ENCODE assay signal across 18 cellular contexts in genomic region chr10:119410361-119411116, GRCh38.
DNase-seq lines count a peak whose midpoint lies in the region; TF ChIP-seq lines count a peak whose summit lies in the region.
"Had no signal": no experiment of that assay in that cellular context is flagged by ENCODE, and none has a peak within 500 bp of the region (broad histone marks: within the 10 kb centered on the region; RNA-seq: fewer than 3 reads in every experiment).

No MANE protein-coding gene starts in this region.

- no peak for DNase-seq in endothelial cell (ENCODE audit: low spot score)
- DNase-seq in NCI-H2171 treated with DMSO at 0.1 percent for 48 hours (lab: John Stamatoyannopoulos, UW), result no peak
- no peak for DNase-seq in activated naive CD8-positive, alpha-beta T cell treated with anti-CD3 and anti-CD28 coated beads for 36 hours
- DNase-seq in NCI-H524 (lab: John Stamatoyannopoulos, UW), result no peak
- no peak for DNase-seq in NCI-H2196 treated with DMSO at 0.1 percent for 48 hours (lab: John Stamatoyannopoulos, UW; ENCODE audit: unreplicated experiment)
- DNase-seq: activated CD8-positive, alpha-beta T cell treated with anti-CD3 and anti-CD28 coated beads for 36 hours; activated T-cell treated with anti-CD3 and anti-CD28 coated beads, Interleukin-2, amount 50 U/mL, for 48 hours; natural killer cell; NCI-H1694; NCI-H510A; T-helper 1 cell; testis had no signal

- no peak overlapping the region for H2AFZ ChIP-seq in parathyroid adenoma

- peaks cover 68% of the 10 kb centered on the region for H3K4me1 Mint-ChIP-seq in endothelial cell (ENCODE audit: unreplicated experiment)
- H3K4me1 Mint-ChIP-seq in activated naive CD8-positive, alpha-beta T cell treated with anti-CD3 and anti-CD28 coated beads for 36 hours, result no peaks in the 10 kb centered on the region

- H3K27ac ChIP-seq in liver (ENCODE audit: low read depth in 1 of 2, low read length in 2 of 2), result peak overlapping the region; percentile 74 to 82
- peak overlapping the region; percentile 35 for H3K27ac ChIP-seq in parathyroid adenoma
- H3K27ac ChIP-seq in urinary bladder (ENCODE audit: low read depth), result peak overlapping the region; percentile 52

- H3K79me2 ChIP-seq in parathyroid adenoma, result peaks cover 32% of the 10 kb centered on the region

- H3K4me1 ChIP-seq in liver (ENCODE audit: control insufficient read depth in 4 of 4, insufficient read depth in 4 of 4, low read length in 3 of 4), result no peaks in the 10 kb centered on the region
- peaks cover 10% of the 10 kb centered on the region for H3K4me1 ChIP-seq in parathyroid adenoma
- no peaks in the 10 kb centered on the region for H3K4me1 ChIP-seq in urinary bladder (ENCODE audit: insufficient read depth)

- no peak overlapping the region for H3K27ac Mint-ChIP-seq in endothelial cell (ENCODE audit: unreplicated experiment)
- H3K27ac Mint-ChIP-seq in activated naive CD8-positive, alpha-beta T cell treated with anti-CD3 and anti-CD28 coated beads for 36 hours, result no peak overlapping the region
- H3K27ac Mint-ChIP-seq: activated CD8-positive, alpha-beta T cell treated with anti-CD3 and anti-CD28 coated beads for 36 hours; activated naive CD8-positive, alpha-beta T cell; natural killer cell had no signal

- no peaks in the 10 kb centered on the region for H3K36me3 ChIP-seq in liver (ENCODE audit: control insufficient read depth in 4 of 4, insufficient read depth in 3 of 4, low read depth in 1 of 4, low read length in 3 of 4)
- H3K36me3 ChIP-seq in parathyroid adenoma (ENCODE audit: control insufficient read depth, insufficient read depth, low read length), result no peaks in the 10 kb centered on the region
- no peaks in the 10 kb centered on the region for H3K36me3 ChIP-seq in urinary bladder (ENCODE audit: insufficient read depth)
- H3K36me3 ChIP-seq: breast epithelium had no signal

- TF ChIP-seq RAD21 in liver (IDR thresholded peaks at IDR 0.05), result no peak

- H3K4me3 ChIP-seq in liver (ENCODE audit: low read depth in 1 of 3, low read length in 3 of 3), result no peak overlapping the region
- no peak overlapping the region for H3K4me3 ChIP-seq in parathyroid adenoma (ENCODE audit: low read depth, low read length)
- H3K4me3 ChIP-seq in urinary bladder (ENCODE audit: low read depth, low read length), result no peak overlapping the region
- H3K4me3 ChIP-seq: breast epithelium, GM12878, testis had no signal

- H3K9ac ChIP-seq in liver (ENCODE audit: low read depth in 1 of 2, low read length in 2 of 2) (no peak overlapping the region), parathyroid adenoma (no peak overlapping the region)

- no peak overlapping the region for H3K4me2 ChIP-seq in parathyroid adenoma (ENCODE audit: low read length)

- H3K9me3 Mint-ChIP-seq in endothelial cell (ENCODE audit: unreplicated experiment), result no peaks in the 10 kb centered on the region
- H3K9me3 Mint-ChIP-seq in activated naive CD8-positive, alpha-beta T cell treated with anti-CD3 and anti-CD28 coated beads for 36 hours, result no peaks in the 10 kb centered on the region
- H3K9me3 Mint-ChIP-seq: activated CD8-positive, alpha-beta T cell treated with anti-CD3 and anti-CD28 coated beads for 36 hours; natural killer cell had no signal

- H3K27me3 ChIP-seq in liver (ENCODE audit: control insufficient read depth in 4 of 4, insufficient read depth in 4 of 4, low read length in 3 of 4) (no peaks in the 10 kb centered on the region), parathyroid adenoma (ENCODE audit: control insufficient read depth, insufficient read depth, low read length) (no peaks in the 10 kb centered on the region)
- H3K27me3 ChIP-seq: breast epithelium, testis had no signal

- H3K27me3 Mint-ChIP-seq in endothelial cell (ENCODE audit: unreplicated experiment), result peaks cover 32% of the 10 kb centered on the region
- H3K27me3 Mint-ChIP-seq in activated naive CD8-positive, alpha-beta T cell treated with anti-CD3 and anti-CD28 coated beads for 36 hours, result no peaks in the 10 kb centered on the region
- H3K27me3 Mint-ChIP-seq: activated CD8-positive, alpha-beta T cell treated with anti-CD3 and anti-CD28 coated beads for 36 hours; activated naive CD8-positive, alpha-beta T cell had no signal

- peaks cover 50% of the 10 kb centered on the region for H3K36me3 Mint-ChIP-seq in endothelial cell (ENCODE audit: low read depth, unreplicated experiment)
- H3K36me3 Mint-ChIP-seq in activated naive CD8-positive, alpha-beta T cell treated with anti-CD3 and anti-CD28 coated beads for 36 hours, result no peaks in the 10 kb centered on the region
- H3K36me3 Mint-ChIP-seq: activated naive CD8-positive, alpha-beta T cell; natural killer cell had no signal

- 87% methylated on average over 9 of the region's 9 CpGs for whole genome bisulfite sequencing in liver
- 87% methylated on average over 9 of the region's 9 CpGs for WGBS in urinary bladder

- no peak for TF ChIP-seq CTCF in endothelial cell (IDR thresholded peaks at IDR 0.05; ENCODE audit: unreplicated experiment)
- no peak for TF ChIP-seq CTCF in liver (IDR thresholded peaks at IDR 0.05; ENCODE audit: low read depth, low read length, missing input control)
- no peak for TF ChIP-seq CTCF in parathyroid adenoma (IDR thresholded peaks at IDR 0.05)

- H3K9me3 ChIP-seq in liver (ENCODE audit: control insufficient read depth in 4 of 4, low read length in 3 of 4), result no peaks in the 10 kb centered on the region
- no peaks in the 10 kb centered on the region for H3K9me3 ChIP-seq in parathyroid adenoma (ENCODE audit: control insufficient read depth, low read length)
- H3K9me3 ChIP-seq: breast epithelium, testis had no signal

- peak overlapping the region; percentile 69 for H3K4me3 Mint-ChIP-seq in endothelial cell (ENCODE audit: unreplicated experiment)
- no peak overlapping the region for H3K4me3 Mint-ChIP-seq in activated naive CD8-positive, alpha-beta T cell treated with anti-CD3 and anti-CD28 coated beads for 36 hours
- H3K4me3 Mint-ChIP-seq: activated CD8-positive, alpha-beta T cell treated with anti-CD3 and anti-CD28 coated beads for 36 hours; activated naive CD8-positive, alpha-beta T cell; natural killer cell had no signal

TF ChIP-seq in liver, 16 proteins besides CTCF, POLR2A, EP300 and RAD21:
- TF ChIP-seq NR2F2 (IDR thresholded peaks at IDR 0.05), result peak; percentile 80
- no peak for TF ChIP-seq REST (IDR thresholded peaks at IDR 0.05)
